In the genomic region with DNA sequence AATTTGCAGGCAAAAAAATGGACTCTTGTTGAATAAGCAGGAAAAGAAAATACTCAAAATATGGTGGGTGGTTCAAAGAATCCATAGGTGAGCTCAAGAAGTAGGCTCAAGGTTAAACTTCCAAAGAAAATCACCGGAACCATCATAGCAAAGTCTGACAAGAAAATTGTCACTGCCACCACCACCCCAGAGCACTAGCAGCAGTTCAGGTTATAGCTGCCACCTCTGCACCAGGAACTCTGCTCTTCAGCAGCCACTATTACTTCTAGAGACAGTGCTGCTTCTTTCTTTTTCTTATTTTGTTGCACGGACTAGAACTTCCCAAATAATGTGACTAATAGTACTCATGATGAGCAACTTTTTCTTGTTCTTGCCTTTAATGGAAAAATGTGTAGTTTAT, we compare ENCODE assay signal across 36 cellular contexts.
"Had no signal": no experiment of that assay in that cellular context is flagged by ENCODE, and none has a peak within 500 bp of the region (broad histone marks: within the 10 kb centered on the region; RNA-seq: fewer than 3 reads in every experiment).

No MANE protein-coding gene starts in this region.

- H3K36me3 Mint-ChIP-seq: activated naive CD4-positive, alpha-beta T cell treated with anti-CD3 and anti-CD28 coated beads, Interleukin-2, amount 10 ng/mL, durations not matched to agents 7 days and 5 days had no signal

- H3K9me3 ChIP-seq: adrenal gland, ascending aorta, body of pancreas, breast epithelium had no signal

- H3K4me1 Mint-ChIP-seq: activated naive CD4-positive, alpha-beta T cell treated with anti-CD3 and anti-CD28 coated beads, Interleukin-2, amount 10 ng/mL, durations not matched to agents 7 days and 5 days; activated naive CD4-positive, alpha-beta T cell treated with anti-CD3 and anti-CD28 coated beads, Interleukin-2, amount 50 U/mL, for 24 hours; activated naive CD8-positive, alpha-beta T cell treated with anti-CD3 and anti-CD28 coated beads for 36 hours; activated naive CD8-positive, alpha-beta T cell treated with anti-CD3 and anti-CD28 coated beads, Interleukin-2, amount 10 ng/mL, durations not matched to agents 7 days and 5 days; activated naive CD8-positive, alpha-beta T cell treated with anti-CD3 and anti-CD28 coated beads, Interleukin-2, amount 50 U/mL, for 24 hours; brain; central memory CD8-positive, alpha-beta T cell had no signal

- DNase-seq: activated effector memory CD4-positive, alpha-beta T cell treated with anti-CD3 and anti-CD28 coated beads, Interleukin-2, amount 50 U/mL, for 16 hours; activated effector memory CD4-positive, alpha-beta T cell treated with Interleukin-2 at 50 U/mL for 16 hours; activated gamma-delta T cell; activated gamma-delta T cell treated with Interleukin-2 at 50 U/mL for 16 hours; activated naive CD4-positive, alpha-beta T cell; activated naive CD4-positive, alpha-beta T cell treated with anti-CD3 and anti-CD28 coated beads for 36 hours; activated naive CD4-positive, alpha-beta T cell treated with anti-CD3 and anti-CD28 coated beads, Interleukin-2, amount 10 ng/mL, durations not matched to agents 7 days and 5 days; activated naive CD4-positive, alpha-beta T cell treated with anti-CD3 and anti-CD28 coated beads, Interleukin-2, amount 50 U/mL, for 16 hours; activated naive CD4-positive, alpha-beta T cell treated with Interleukin-2 at 50 U/mL for 16 hours; activated naive CD8-positive, alpha-beta T cell treated with anti-CD3 and anti-CD28 coated beads for 36 hours; activated naive CD8-positive, alpha-beta T cell treated with anti-CD3 and anti-CD28 coated beads, Interleukin-2, amount 10 ng/mL, durations not matched to agents 7 days and 5 days; activated naive CD8-positive, alpha-beta T cell treated with anti-CD3 and anti-CD28 coated beads, Interleukin-2, amount 50 U/mL, for 24 hours; activated T-cell treated with anti-CD3 and anti-CD28 coated beads, Interleukin-2, amount 50 U/mL, for 24 hours; activated T-cell treated with anti-CD3 and anti-CD28 coated beads, Interleukin-2, amount 50 U/mL, for 4 hours; activated T-cell treated with anti-CD3 and anti-CD28 coated beads, Interleukin-2, amount 50 U/mL, for 48 hours; activated T-cell treated with anti-CD3 and anti-CD28 coated beads, Interleukin-2, amount 50 U/mL, for 72 hours; adrenal gland; amniotic stem cell; amygdala; anterior cingulate cortex; aorta; body of pancreas; brain microvascular endothelial cell; central memory CD4-positive, alpha-beta T cell; cerebellar nuclear complex had no signal

- H3K4me3 Mint-ChIP-seq: activated naive CD4-positive, alpha-beta T cell treated with anti-CD3 and anti-CD28 coated beads for 36 hours; activated naive CD4-positive, alpha-beta T cell treated with anti-CD3 and anti-CD28 coated beads, Interleukin-2, amount 10 ng/mL, durations not matched to agents 7 days and 5 days; activated naive CD4-positive, alpha-beta T cell treated with anti-CD3 and anti-CD28 coated beads, Interleukin-2, amount 50 U/mL, for 24 hours; activated naive CD8-positive, alpha-beta T cell; activated naive CD8-positive, alpha-beta T cell treated with anti-CD3 and anti-CD28 coated beads for 36 hours; activated naive CD8-positive, alpha-beta T cell treated with anti-CD3 and anti-CD28 coated beads, Interleukin-2, amount 10 ng/mL, durations not matched to agents 7 days and 5 days; activated naive CD8-positive, alpha-beta T cell treated with anti-CD3 and anti-CD28 coated beads, Interleukin-2, amount 50 U/mL, for 24 hours; activated T-cell treated with anti-CD3 and anti-CD28 coated beads, Interleukin-2, amount 50 U/mL, for 24 hours; activated T-cell treated with anti-CD3 and anti-CD28 coated beads, Interleukin-2, amount 50 U/mL, for 4 hours; activated T-cell treated with anti-CD3 and anti-CD28 coated beads, Interleukin-2, amount 50 U/mL, for 72 hours; activated T-helper 1 cell treated with anti-CD3 and anti-CD28 coated beads, Interleukin-12 subunit alpha, Interleukin-12 subunit beta, Interleukin-2, Interleukin-4 antibody, amounts not matched to agents 30 ng/mL and 10 ng/mL and 1 ng/mL, durations not matched to agents 14 hours and 24 hours and 36 hours; activated T-helper 17 cell treated with anti-CD3 and anti-CD28 coated beads, Interleukin-2, amount 50 U/mL, for 72 hours; brain; central memory CD8-positive, alpha-beta T cell had no signal

- ATAC-seq: activated naive CD4-positive, alpha-beta T cell treated with anti-CD3 and anti-CD28 coated beads, Interleukin-2, amount 50 U/mL, for 72 hours; activated naive CD8-positive, alpha-beta T cell treated with anti-CD3 and anti-CD28 coated beads, Interleukin-2, amount 50 U/mL, for 24 hours; activated T-cell treated with anti-CD3 and anti-CD28 coated beads, Interleukin-2, amount 50 U/mL, for 4 hours; activated T-cell treated with anti-CD3 and anti-CD28 coated beads, Interleukin-2, amount 50 U/mL, for 72 hours; activated T-helper 17 cell treated with anti-CD3 and anti-CD28 coated beads, Interleukin-2, amount 50 U/mL, for 72 hours; body of pancreas had no signal

- H3K27me3 Mint-ChIP-seq: activated naive CD4-positive, alpha-beta T cell treated with anti-CD3 and anti-CD28 coated beads, Interleukin-2, amount 10 ng/mL, durations not matched to agents 7 days and 5 days; activated naive CD4-positive, alpha-beta T cell treated with anti-CD3 and anti-CD28 coated beads, Interleukin-2, amount 50 U/mL, for 24 hours; activated naive CD8-positive, alpha-beta T cell; activated naive CD8-positive, alpha-beta T cell treated with anti-CD3 and anti-CD28 coated beads for 36 hours; activated naive CD8-positive, alpha-beta T cell treated with anti-CD3 and anti-CD28 coated beads, Interleukin-2, amount 10 ng/mL, durations not matched to agents 7 days and 5 days; activated naive CD8-positive, alpha-beta T cell treated with anti-CD3 and anti-CD28 coated beads, Interleukin-2, amount 50 U/mL, for 24 hours; activated T-cell treated with anti-CD3 and anti-CD28 coated beads, Interleukin-2, amount 50 U/mL, for 24 hours; brain; central memory CD8-positive, alpha-beta T cell had no signal

- H3K4me1 ChIP-seq: adrenal gland, ascending aorta, body of pancreas, breast epithelium had no signal

- H3K4me3 ChIP-seq: adrenal gland, ascending aorta, body of pancreas, breast epithelium, cardiac muscle cell had no signal

- H3K36me3 ChIP-seq: adrenal gland, ascending aorta, brain microvascular endothelial cell, breast epithelium, cardiac muscle cell had no signal

- H3K27ac ChIP-seq: adrenal gland, ascending aorta, body of pancreas, brain microvascular endothelial cell, breast epithelium, cardiac muscle cell had no signal

- H3K27me3 ChIP-seq: adrenal gland, ascending aorta, body of pancreas, brain microvascular endothelial cell, breast epithelium, cardiac muscle cell had no signal

- H3K9me3 Mint-ChIP-seq: activated naive CD4-positive, alpha-beta T cell treated with anti-CD3 and anti-CD28 coated beads for 36 hours; activated naive CD4-positive, alpha-beta T cell treated with anti-CD3 and anti-CD28 coated beads, Interleukin-2, amount 10 ng/mL, durations not matched to agents 7 days and 5 days; activated naive CD4-positive, alpha-beta T cell treated with anti-CD3 and anti-CD28 coated beads, Interleukin-2, amount 50 U/mL, for 24 hours; activated naive CD4-positive, alpha-beta T cell treated with anti-CD3 and anti-CD28 coated beads, Interleukin-2, amount 50 U/mL, for 72 hours; activated naive CD8-positive, alpha-beta T cell treated with anti-CD3 and anti-CD28 coated beads for 36 hours; activated naive CD8-positive, alpha-beta T cell treated with anti-CD3 and anti-CD28 coated beads, Interleukin-2, amount 50 U/mL, for 24 hours; activated T-cell treated with anti-CD3 and anti-CD28 coated beads, Interleukin-2, amount 50 U/mL, for 24 hours; activated T-cell treated with anti-CD3 and anti-CD28 coated beads, Interleukin-2, amount 50 U/mL, for 4 hours; activated T-cell treated with anti-CD3 and anti-CD28 coated beads, Interleukin-2, amount 50 U/mL, for 72 hours; activated T-helper 1 cell treated with anti-CD3 and anti-CD28 coated beads, Interleukin-12 subunit alpha, Interleukin-12 subunit beta, Interleukin-2, Interleukin-4 antibody, amounts not matched to agents 30 ng/mL and 10 ng/mL and 1 ng/mL, durations not matched to agents 14 hours and 24 hours and 36 hours; activated T-helper 2 cell treated with anti-CD3 and anti-CD28 coated beads, Interferon-gamma antibody, Interleukin-2, Interleukin-4, amounts not matched to agents 10 μg/mL and 5 μg/mL and 100 μg/mL, durations not matched to agents 14 hours and 24 hours and 36 hours; brain; central memory CD8-positive, alpha-beta T cell had no signal

- H3K27ac Mint-ChIP-seq: activated naive CD4-positive, alpha-beta T cell treated with anti-CD3 and anti-CD28 coated beads for 36 hours; activated naive CD4-positive, alpha-beta T cell treated with anti-CD3 and anti-CD28 coated beads, Interleukin-2, amount 10 ng/mL, durations not matched to agents 7 days and 5 days; activated naive CD4-positive, alpha-beta T cell treated with anti-CD3 and anti-CD28 coated beads, Interleukin-2, amount 50 U/mL, for 24 hours; activated naive CD4-positive, alpha-beta T cell treated with anti-CD3 and anti-CD28 coated beads, Interleukin-2, amount 50 U/mL, for 72 hours; activated naive CD8-positive, alpha-beta T cell; activated naive CD8-positive, alpha-beta T cell treated with anti-CD3 and anti-CD28 coated beads for 36 hours; activated naive CD8-positive, alpha-beta T cell treated with anti-CD3 and anti-CD28 coated beads, Interleukin-2, amount 10 ng/mL, durations not matched to agents 7 days and 5 days; activated naive CD8-positive, alpha-beta T cell treated with anti-CD3 and anti-CD28 coated beads, Interleukin-2, amount 50 U/mL, for 24 hours; activated T-cell treated with anti-CD3 and anti-CD28 coated beads, Interleukin-2, amount 50 U/mL, for 24 hours; activated T-cell treated with anti-CD3 and anti-CD28 coated beads, Interleukin-2, amount 50 U/mL, for 72 hours; activated T-helper 1 cell treated with anti-CD3 and anti-CD28 coated beads, Interleukin-12 subunit alpha, Interleukin-12 subunit beta, Interleukin-2, Interleukin-4 antibody, amounts not matched to agents 30 ng/mL and 10 ng/mL and 1 ng/mL, durations not matched to agents 14 hours and 24 hours and 36 hours; activated T-helper 17 cell treated with anti-CD3 and anti-CD28 coated beads, Interleukin-2, amount 50 U/mL, for 72 hours; activated T-helper 2 cell treated with anti-CD3 and anti-CD28 coated beads, Interferon-gamma antibody, Interleukin-2, Interleukin-4, amounts not matched to agents 10 μg/mL and 5 μg/mL and 100 μg/mL, durations not matched to agents 14 hours and 24 hours and 36 hours; brain had no signal
